16 cellular contexts compared by ENCODE assay signal in the genomic region with DNA sequence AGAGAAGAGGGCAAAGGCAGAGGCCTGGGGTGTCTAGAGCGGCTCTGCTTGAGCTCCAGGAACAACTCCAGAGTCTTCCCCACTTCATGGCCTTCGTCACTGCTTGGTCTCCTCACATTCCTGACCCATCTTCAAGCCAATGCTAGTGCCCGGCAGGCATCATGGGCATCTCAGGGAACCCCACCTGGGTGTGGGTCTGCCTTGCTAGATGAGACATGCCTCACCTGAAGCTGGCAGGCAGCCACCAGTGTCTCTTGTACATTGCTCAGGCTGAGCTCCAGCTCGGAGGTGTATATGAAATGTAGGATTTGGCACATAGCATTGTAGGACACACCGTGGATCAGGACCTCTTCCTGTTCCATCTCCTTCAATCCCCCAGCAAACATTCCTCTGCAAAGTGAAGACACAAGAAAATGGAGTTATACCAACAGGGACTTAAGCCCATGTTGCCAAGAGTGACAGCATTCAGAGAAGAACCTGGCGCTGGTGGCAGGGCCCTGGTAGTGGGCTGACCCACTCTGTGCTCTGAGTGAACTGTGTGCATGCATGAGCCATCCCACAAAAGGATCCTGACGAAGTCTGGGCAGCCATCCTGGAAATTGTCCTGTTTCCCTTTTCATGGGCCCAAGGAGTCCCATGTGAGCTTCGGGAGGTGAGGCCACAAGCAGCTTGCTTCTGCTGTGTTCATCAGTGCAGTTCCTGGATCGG. TPM values are rescaled to one million over a fixed set of nuclear protein-coding genes. Genes with fewer than 3 reads are reported as not detected.
DNase-seq lines count a peak whose midpoint lies in the region; ATAC-seq and TF ChIP-seq lines count a peak whose summit lies in the region.
"Had no signal": no experiment of that assay in that cellular context is flagged by ENCODE, and none has a peak within 500 bp of the region (broad histone marks: within the 10 kb centered on the region; RNA-seq: fewer than 3 reads in every experiment).

No MANE protein-coding gene starts in this region.

- H3K4me3 ChIP-seq in IMR-90 (ENCODE audit: insufficient read depth, low read depth, low read length), result no peak overlapping the region
- H3K4me3 ChIP-seq: A549, GM23338 had no signal

- H2AFZ ChIP-seq in IMR-90 (replicated peaks; ENCODE audit: low read length, poor library complexity), result no peak overlapping the region
- H2AFZ ChIP-seq: GM23338 had no signal

- H2AK9ac ChIP-seq in IMR-90 (replicated peaks; ENCODE audit: low read depth, low read length, poor library complexity), result peak overlapping the region; percentile 24

- TF ChIP-seq POLR2A in IMR-90 (IDR thresholded peaks at IDR 0.05; ENCODE audit: low read depth, low read length), result no peak

- H2BK120ac ChIP-seq in IMR-90 (ENCODE audit: low read depth, low read length), result no peak overlapping the region

- H4K91ac ChIP-seq in IMR-90 (ENCODE audit: insufficient read depth, low read depth, low read length), result no peak overlapping the region

- TF ChIP-seq CTCF in IMR-90 (conservative IDR thresholded peaks at IDR 0.05; ENCODE audit: low read depth, low read length), result no peak

- H4K8ac ChIP-seq in IMR-90 (ENCODE audit: low read depth in 2 of 2, low read length in 2 of 2), result no peak overlapping the region

- H3K14ac ChIP-seq in IMR-90 (replicated peaks; ENCODE audit: low read depth, low read length), result no peak overlapping the region

- DNase-seq in IMR-90 (no peak), islet precursor cell (peak; percentile 34), NAMALWA (ENCODE audit: low spot score) (no peak), immature natural killer cell (no peak)
- DNase-seq in activated T-helper 2 cell treated with anti-CD3 and anti-CD28 coated beads, Interferon-gamma antibody, Interleukin-2, Interleukin-4, amounts not matched to agents 10 μg/mL and 5 μg/mL and 100 μg/mL, durations not matched to agents 14 hours and 24 hours and 36 hours (ENCODE audit: low spot score), result no peak
- no peak for DNase-seq in stimulated activated effector memory CD8-positive, alpha-beta T cell treated with anti-CD3 and anti-CD28 coated beads, Interleukin-12 subunit alpha, Interleukin-12 subunit beta, amount 100 ng/mL, for 72 hours (ENCODE audit: low spot score in 2 of 2)
- no peak for DNase-seq in stimulated activated CD8-positive, alpha-beta memory T cell treated with anti-CD3 and anti-CD28 coated beads, Interleukin-4, amount 100 ng/mL, for 48 hours
- DNase-seq: BE2C; Caco-2; CD8-positive, alpha-beta memory T cell; DMS53; GF-D8; H7 had no signal

- dilution Hi-C loops in IMR-90 (cut with HindIII; ENCODE audit: low sequenced_read_pairs, unreplicated experiment), result no loop called here

- H3K27me3 Mint-ChIP-seq in activated T-helper 2 cell treated with anti-CD3 and anti-CD28 coated beads, Interferon-gamma antibody, Interleukin-2, Interleukin-4, amounts not matched to agents 10 μg/mL and 5 μg/mL and 100 μg/mL, durations not matched to agents 14 hours and 24 hours and 36 hours (ENCODE audit: low read depth), result no peaks in the 10 kb centered on the region
- peaks cover 0 to 3% (median 0%) of the 10 kb centered on the region in 3 donors for H3K27me3 Mint-ChIP-seq in immature natural killer cell (ENCODE audit: low read depth in 3 of 3)
- H3K27me3 Mint-ChIP-seq: CD8-positive, alpha-beta memory T cell had no signal

- no peak overlapping the region for H3K4ac ChIP-seq in IMR-90 (ENCODE audit: low read depth, low read length)

- H3K4me2 ChIP-seq in IMR-90 (ENCODE audit: low read depth, low read length), result no peak overlapping the region
- H3K4me2 ChIP-seq: A549, GM23338 had no signal

- no peak overlapping the region for H3K27ac ChIP-seq in IMR-90 (ENCODE audit: insufficient read depth, low read length)
- H3K27ac ChIP-seq: A549, C4-2B had no signal

- CTCF ChIA-PET in IMR-90 (lab: Yijun Ruan, JAX), result no interaction called here

- no peak overlapping the region for H2BK20ac ChIP-seq in IMR-90 (ENCODE audit: low read depth, low read length)

- H3K79me1 ChIP-seq in IMR-90 (ENCODE audit: low read depth in 1 of 2, low read length in 2 of 2), result peaks cover 0 to 5% of the 10 kb centered on the region in 2 experiments; a peak in 1 of 4 replicates

- no peak overlapping the region for H3K9ac ChIP-seq in IMR-90 (ENCODE audit: low read depth, low read length)

- no peaks in the 10 kb centered on the region; the same call in 1 of the 2 replicates for H4K20me1 ChIP-seq in IMR-90 (ENCODE audit: insufficient read depth, low read length)

- H3K9me3 Mint-ChIP-seq in activated T-helper 2 cell treated with anti-CD3 and anti-CD28 coated beads, Interferon-gamma antibody, Interleukin-2, Interleukin-4, amounts not matched to agents 10 μg/mL and 5 μg/mL and 100 μg/mL, durations not matched to agents 14 hours and 24 hours and 36 hours, result no peaks in the 10 kb centered on the region
- H3K9me3 Mint-ChIP-seq in stimulated activated effector memory CD8-positive, alpha-beta T cell treated with anti-CD3 and anti-CD28 coated beads, Interleukin-12 subunit alpha, Interleukin-12 subunit beta, amount 100 ng/mL, for 72 hours, result no peaks in the 10 kb centered on the region
- no peaks in the 10 kb centered on the region for H3K9me3 Mint-ChIP-seq in immature natural killer cell
- H3K9me3 Mint-ChIP-seq: CD8-positive, alpha-beta memory T cell; GM23338 had no signal

- intact Hi-C loops in IMR-90 (cut with micrococcal nuclease), result no loop called here
- intact Hi-C loops in activated T-helper 2 cell treated with anti-CD3 and anti-CD28 coated beads, Interferon-gamma antibody, Interleukin-2, Interleukin-4, amounts not matched to agents 10 μg/mL and 5 μg/mL and 100 μg/mL, durations not matched to agents 14 hours and 24 hours and 36 hours (cut with micrococcal nuclease), result no loop called here

- WGBS in IMR-90 (ENCODE audit: extremely low coverage in 2 of 2, insufficient read length in 1 of 2), 2 experiments, result 94% methylated on average over 2 of the region's 9 CpGs; no CpG with 5 or more reads in 1 of the 2 experiments

- no peaks in the 10 kb centered on the region for H3K27me3 ChIP-seq in IMR-90 (ENCODE audit: control insufficient read depth, insufficient read depth, low read length)
- H3K27me3 ChIP-seq: BE2C had no signal

- in situ Hi-C loops in IMR-90 (cut with MboI; ENCODE audit: low sequenced_read_pairs), result no loop called here

- no peak overlapping the region for H3K56ac ChIP-seq in IMR-90 (ENCODE audit: extremely low read depth, insufficient read depth, low read length)

- ATAC-seq in IMR-90 (ENCODE audit: low read depth), result no peak
- ATAC-seq in stimulated activated effector memory CD8-positive, alpha-beta T cell treated with anti-CD3 and anti-CD28 coated beads, Interleukin-12 subunit alpha, Interleukin-12 subunit beta, amount 100 ng/mL, for 72 hours, result no peak
- ATAC-seq: A549, GM23338 had no signal

- H3K27ac Mint-ChIP-seq in activated T-helper 2 cell treated with anti-CD3 and anti-CD28 coated beads, Interferon-gamma antibody, Interleukin-2, Interleukin-4, amounts not matched to agents 10 μg/mL and 5 μg/mL and 100 μg/mL, durations not matched to agents 14 hours and 24 hours and 36 hours, result peak overlapping the region; percentile 18
- H3K27ac Mint-ChIP-seq in stimulated activated effector memory CD8-positive, alpha-beta T cell treated with anti-CD3 and anti-CD28 coated beads, Interleukin-12 subunit alpha, Interleukin-12 subunit beta, amount 100 ng/mL, for 72 hours, result peak overlapping the region; percentile 5
- H3K27ac Mint-ChIP-seq in immature natural killer cell, result no peak overlapping the region
- H3K27ac Mint-ChIP-seq: GM23338 had no signal

- POLR2A ChIA-PET in IMR-90 (lab: Charles Lee; ENCODE audit: unreplicated experiment), result no interaction called here

- H3K36me3 ChIP-seq in IMR-90 (ENCODE audit: control insufficient read depth, insufficient read depth, low read length), result peaks cover 32% of the 10 kb centered on the region

- no TSS peak for BruUV-seq in IMR-90 (replicated peaks; lab: Mats Ljungman, UMichigan)

- peaks cover 16% of the 10 kb centered on the region for H3K9me1 ChIP-seq in IMR-90 (ENCODE audit: insufficient read depth, low read length)

- peaks cover 31% of the 10 kb centered on the region for H3K4me1 Mint-ChIP-seq in activated T-helper 2 cell treated with anti-CD3 and anti-CD28 coated beads, Interferon-gamma antibody, Interleukin-2, Interleukin-4, amounts not matched to agents 10 μg/mL and 5 μg/mL and 100 μg/mL, durations not matched to agents 14 hours and 24 hours and 36 hours (ENCODE audit: low read depth)
- H3K4me1 Mint-ChIP-seq in stimulated activated effector memory CD8-positive, alpha-beta T cell treated with anti-CD3 and anti-CD28 coated beads, Interleukin-12 subunit alpha, Interleukin-12 subunit beta, amount 100 ng/mL, for 72 hours, result peaks cover 11% of the 10 kb centered on the region
- H3K4me1 Mint-ChIP-seq in immature natural killer cell, result peaks cover 0 to 2% of the 10 kb centered on the region in 2 donors
- H3K4me1 Mint-ChIP-seq: GM23338 had no signal

- no peak overlapping the region for H2BK5ac ChIP-seq in IMR-90 (ENCODE audit: low read depth, low read length, poor library complexity, severe bottlenecking)

- no peak overlapping the region for H2AK5ac ChIP-seq in IMR-90 (ENCODE audit: low read depth, low read length)

- peaks cover 47% of the 10 kb centered on the region for H3K36me3 Mint-ChIP-seq in activated T-helper 2 cell treated with anti-CD3 and anti-CD28 coated beads, Interferon-gamma antibody, Interleukin-2, Interleukin-4, amounts not matched to agents 10 μg/mL and 5 μg/mL and 100 μg/mL, durations not matched to agents 14 hours and 24 hours and 36 hours (ENCODE audit: low read depth)
- peaks cover 17% of the 10 kb centered on the region for H3K36me3 Mint-ChIP-seq in stimulated activated effector memory CD8-positive, alpha-beta T cell treated with anti-CD3 and anti-CD28 coated beads, Interleukin-12 subunit alpha, Interleukin-12 subunit beta, amount 100 ng/mL, for 72 hours
- H3K36me3 Mint-ChIP-seq in immature natural killer cell, result peaks cover 11 to 15% (median 11%) of the 10 kb centered on the region in 3 donors

- H3K18ac ChIP-seq in IMR-90 (ENCODE audit: low read depth, low read length), result no peak overlapping the region

- H4K5ac ChIP-seq in IMR-90 (ENCODE audit: low read depth, low read length), result no peak overlapping the region

- TF ChIP-seq RAD21 in IMR-90 (IDR thresholded peaks at IDR 0.05; ENCODE audit: low read length), result no peak

- H3K4me3 Mint-ChIP-seq in activated T-helper 2 cell treated with anti-CD3 and anti-CD28 coated beads, Interferon-gamma antibody, Interleukin-2, Interleukin-4, amounts not matched to agents 10 μg/mL and 5 μg/mL and 100 μg/mL, durations not matched to agents 14 hours and 24 hours and 36 hours (ENCODE audit: low read depth), result no peak overlapping the region
- no peak overlapping the region for H3K4me3 Mint-ChIP-seq in stimulated activated effector memory CD8-positive, alpha-beta T cell treated with anti-CD3 and anti-CD28 coated beads, Interleukin-12 subunit alpha, Interleukin-12 subunit beta, amount 100 ng/mL, for 72 hours
- H3K4me3 Mint-ChIP-seq in immature natural killer cell, result no peak overlapping the region
- H3K4me3 Mint-ChIP-seq: GM23338 had no signal

- H3K9me3 ChIP-seq in IMR-90 (ENCODE audit: control insufficient read depth, insufficient read depth, low read length), result no peaks in the 10 kb centered on the region
- H3K9me3 ChIP-seq: A549, BE2C, Caco-2 had no signal

- no peak overlapping the region for H2BK15ac ChIP-seq in IMR-90 (ENCODE audit: low read depth, low read length)

- no peak overlapping the region for H3K23ac ChIP-seq in IMR-90 (ENCODE audit: low read depth, low read length)

- no peaks in the 10 kb centered on the region for H3K4me1 ChIP-seq in IMR-90 (ENCODE audit: control insufficient read depth, insufficient read depth, low read length)
- H3K4me1 ChIP-seq: A549, BE2C, Caco-2 had no signal

RNA-seq across cellular contexts. Expression of gene KLHL22, which starts 24.3 kb away (rescaled TPM):
- total RNA-seq in IMR-90 (2012; rRNA removed), result 25.8 and 27.1 TPM in 2 replicates
- polyA plus RNA-seq in IMR-90 (2012; rRNA removed), result 28.7 and 30.1 TPM in 2 replicates
- polyA plus RNA-seq in IMR-90 (2012; cell fraction: cytosol; rRNA removed), result 14.3 and 46.6 TPM in 2 replicates
- polyA plus RNA-seq in IMR-90 (2012; cell fraction: nucleus; rRNA removed; ENCODE audit: low replicate concordance), result 70.3 and 122 TPM in 2 replicates
- total RNA-seq in activated T-helper 2 cell treated with anti-CD3 and anti-CD28 coated beads, Interferon-gamma antibody, Interleukin-2, Interleukin-4, amounts not matched to agents 10 μg/mL and 5 μg/mL and 100 μg/mL, durations not matched to agents 14 hours and 24 hours and 36 hours, result 34.0 and 38.0 TPM in 2 replicates
- 10 to 100 TPM; 12.8 to 26.3 (median 26.1) TPM for polyA plus RNA-seq in immature natural killer cell

RNA-seq across cellular contexts. Expression of gene SCARF2, which starts 33.7 kb away (rescaled TPM):
- total RNA-seq in IMR-90 (2012; rRNA removed), result 3.4 and 4.2 TPM in 2 replicates
- polyA plus RNA-seq in IMR-90 (2012; rRNA removed) (37.0 and 55.8 TPM in 2 replicates), immature natural killer cell (under 1 TPM in 1 of 3 donors, not detected in 2; 0.48 TPM)
- polyA plus RNA-seq in IMR-90 (2012; cell fraction: cytosol; rRNA removed), result 44.5 and 81.9 TPM in 2 replicates
- polyA plus RNA-seq in IMR-90 (2012; cell fraction: nucleus; rRNA removed; ENCODE audit: low replicate concordance), result 68.1 and 248 TPM in 2 replicates
- 0.55 and 0.62 TPM in 2 replicates for total RNA-seq in activated T-helper 2 cell treated with anti-CD3 and anti-CD28 coated beads, Interferon-gamma antibody, Interleukin-2, Interleukin-4, amounts not matched to agents 10 μg/mL and 5 μg/mL and 100 μg/mL, durations not matched to agents 14 hours and 24 hours and 36 hours

RNA-seq across cellular contexts. Expression of gene MED15, which starts 36.1 kb away (rescaled TPM):
- total RNA-seq in IMR-90 (2012; rRNA removed), result 19.0 and 22.8 TPM in 2 replicates
- polyA plus RNA-seq in IMR-90 (2012; rRNA removed) (68.8 and 71.5 TPM in 2 replicates), immature natural killer cell (10 to 100 TPM; 12.1 to 91.3 (median 23.0) TPM)
- 43.1 and 81.0 TPM in 2 replicates for polyA plus RNA-seq in IMR-90 (2012; cell fraction: cytosol; rRNA removed)
- 269 and 514 TPM in 2 replicates for polyA plus RNA-seq in IMR-90 (2012; cell fraction: nucleus; rRNA removed; ENCODE audit: low replicate concordance)
- 123 and 129 TPM in 2 replicates for total RNA-seq in activated T-helper 2 cell treated with anti-CD3 and anti-CD28 coated beads, Interferon-gamma antibody, Interleukin-2, Interleukin-4, amounts not matched to agents 10 μg/mL and 5 μg/mL and 100 μg/mL, durations not matched to agents 14 hours and 24 hours and 36 hours

Comparison
In these comparisons a context has a peak if more than half of its experiments do, and no peak if none do; other contexts are left out.
1. H3K27ac Mint-ChIP-seq: peak in activated T-helper 2 cell treated with anti-CD3 and anti-CD28 coated beads, Interferon-gamma antibody, Interleukin-2, Interleukin-4, amounts not matched to agents 10 μg/mL and 5 μg/mL and 100 μg/mL, durations not matched to agents 14 hours and 24 hours and 36 hours (single experiment) and stimulated activated effector memory CD8-positive, alpha-beta T cell treated with anti-CD3 and anti-CD28 coated beads, Interleukin-12 subunit alpha, Interleukin-12 subunit beta, amount 100 ng/mL, for 72 hours (single experiment); none in immature natural killer cell (0 of 6).